Comparison of ENCODE assay signal across 2 cellular contexts in genomic region chr7:105581066-105581811, GRCh38.
TF ChIP-seq lines count a peak whose summit lies in the region.

Gene EFCAB10, minus strand, starts transcription at chr7:105581493. Its CDS starts 30 bp downstream, at chr7:105581463.

TF ChIP-seq in SK-N-SH, 30 proteins besides CTCF, POLR2A, EP300 and RAD21:
- TF ChIP-seq USF1 (IDR thresholded peaks at IDR 0.05; ENCODE audit: borderline replicate concordance, low read depth) (peak; percentile 99), SIN3A (IDR thresholded peaks at IDR 0.05; ENCODE audit: borderline replicate concordance, low read depth, low read length) (peak; percentile 94), RCOR1 (IDR thresholded peaks at IDR 0.05; ENCODE audit: low read length) (peak; percentile 9; the same call in 1 of the 2 replicates), USF2 (IDR thresholded peaks at IDR 0.05; ENCODE audit: borderline replicate concordance, low read depth, low read length) (peak; percentile 85), ZBTB33 (IDR thresholded peaks at IDR 0.05; ENCODE audit: borderline replicate concordance, low read depth) (no peak), MEF2A (IDR thresholded peaks at IDR 0.05; ENCODE audit: borderline replicate concordance, low read depth) (no peak), MAX (IDR thresholded peaks at IDR 0.05; ENCODE audit: low read depth) (peak; percentile 37; the same call in 1 of the 2 replicates), ELF1 (IDR thresholded peaks at IDR 0.05) (no peak), NFIC (IDR thresholded peaks at IDR 0.05; ENCODE audit: borderline replicate concordance) (no peak), MXI1 (IDR thresholded peaks at IDR 0.05; ENCODE audit: low read depth, low read length) (peak; percentile 96), CHD2 (IDR thresholded peaks at IDR 0.05; ENCODE audit: low read length, partially characterized antibody) (peak; percentile 1), RXRA (IDR thresholded peaks at IDR 0.05; ENCODE audit: borderline replicate concordance, low read depth) (no peak), TAF1 (IDR thresholded peaks at IDR 0.05; ENCODE audit: borderline replicate concordance, low read depth, low read length) (0 out of 2 replicates have a peak, but pooled peaks have one; percentile 17), POLR2AphosphoS5 (IDR thresholded peaks at IDR 0.05; ENCODE audit: low read depth, low read length) (peak; percentile 59)

TF ChIP-seq in K562, 482 proteins besides CTCF, POLR2A, EP300 and RAD21 (continued from another document):
- TF ChIP-seq HINFP (tag; conservative IDR thresholded peaks at IDR 0.05; ENCODE audit: low read depth) (no peak), NCOA2 (IDR thresholded peaks at IDR 0.05; ENCODE audit: partially characterized antibody in 2 of 2) (no peak), ZKSCAN3 (CRISPR knock-in tag; IDR thresholded peaks at IDR 0.05) (no peak), LEF1 (IDR thresholded peaks at IDR 0.05) (no peak), TFE3 (CRISPR knock-in tag; IDR thresholded peaks at IDR 0.05) (peak; percentile 55), MECOM (CRISPR knock-in tag; IDR thresholded peaks at IDR 0.05) (no peak), NFE2L1 (tag; IDR thresholded peaks at IDR 0.05; ENCODE audit: borderline replicate concordance, low read depth) (no peak), ZNF23 (CRISPR knock-in tag; IDR thresholded peaks at IDR 0.05) (no peak), SIN3A (IDR thresholded peaks at IDR 0.05; ENCODE audit: borderline replicate concordance in 2 of 2, control insufficient read depth in 1 of 2, low read depth in 2 of 2, low read length in 2 of 2) (no peak), BCOR (IDR thresholded peaks at IDR 0.05) (no peak), ZBTB33 (CRISPR knock-in tag; IDR thresholded peaks at IDR 0.05) (peak; percentile 80), GTF2B (IDR thresholded peaks at IDR 0.05; ENCODE audit: extremely low read depth, insufficient read length) (no peak), ZC3H11A (IDR thresholded peaks at IDR 0.05; ENCODE audit: low read depth, low read length) (no peak), YY1 (IDR thresholded peaks at IDR 0.05; ENCODE audit: borderline replicate concordance in 1 of 3, control insufficient read depth in 1 of 3, extremely low read depth in 1 of 3, insufficient read depth in 3 of 3, insufficient read length in 1 of 3, insufficient replicate concordance in 2 of 3, low read depth in 1 of 3, low read length in 2 of 3) (no peak), HDAC2 (IDR thresholded peaks at IDR 0.05) (no peak), ZBTB40 (IDR thresholded peaks at IDR 0.05) (no peak), ZBTB40 (CRISPR knock-in tag; IDR thresholded peaks at IDR 0.05) (no peak), RFX1 (IDR thresholded peaks at IDR 0.05) (peak; percentile 21; the same call in 1 of the 2 replicates), DIDO1 (tag; IDR thresholded peaks at IDR 0.05; ENCODE audit: low read depth) (no peak), TAL1 (IDR thresholded peaks at IDR 0.05) (no peak), SRSF7 (optimal IDR thresholded peaks at IDR 0.05; ENCODE audit: low read depth, low read length) (no peak)
